Comparison of ENCODE assay signal across 1 cellular context in genomic region chr14:77111021-77111420, GRCh38.
TF ChIP-seq lines count a peak whose summit lies in the region.

No MANE protein-coding gene starts in this region.

TF ChIP-seq in WTC11, 78 proteins besides CTCF, POLR2A, EP300 and RAD21 (continued from another document):
- TF ChIP-seq HMGXB4 (CRISPR knock-in tag; IDR thresholded peaks at IDR 0.05) (no peak), NR2C2 (CRISPR knock-in tag; IDR thresholded peaks at IDR 0.05) (no peak), SOX15 (CRISPR knock-in tag; IDR thresholded peaks at IDR 0.05) (no peak), HMGA2 (CRISPR knock-in tag; IDR thresholded peaks at IDR 0.05) (peak; percentile 38; the same call in 1 of the 2 replicates), ATF3 (CRISPR knock-in tag; conservative IDR thresholded peaks at IDR 0.05) (no peak), ETV6 (CRISPR knock-in tag; IDR thresholded peaks at IDR 0.05) (peak; percentile 84), ZNF416 (CRISPR knock-in tag; IDR thresholded peaks at IDR 0.05) (no peak), ZNF425 (CRISPR knock-in tag; conservative IDR thresholded peaks at IDR 0.05) (no peak), TEAD1 (CRISPR knock-in tag; IDR thresholded peaks at IDR 0.05) (peak; percentile 42; the same call in 1 of the 2 replicates)
- TF ChIP-seq, protein P1, sequence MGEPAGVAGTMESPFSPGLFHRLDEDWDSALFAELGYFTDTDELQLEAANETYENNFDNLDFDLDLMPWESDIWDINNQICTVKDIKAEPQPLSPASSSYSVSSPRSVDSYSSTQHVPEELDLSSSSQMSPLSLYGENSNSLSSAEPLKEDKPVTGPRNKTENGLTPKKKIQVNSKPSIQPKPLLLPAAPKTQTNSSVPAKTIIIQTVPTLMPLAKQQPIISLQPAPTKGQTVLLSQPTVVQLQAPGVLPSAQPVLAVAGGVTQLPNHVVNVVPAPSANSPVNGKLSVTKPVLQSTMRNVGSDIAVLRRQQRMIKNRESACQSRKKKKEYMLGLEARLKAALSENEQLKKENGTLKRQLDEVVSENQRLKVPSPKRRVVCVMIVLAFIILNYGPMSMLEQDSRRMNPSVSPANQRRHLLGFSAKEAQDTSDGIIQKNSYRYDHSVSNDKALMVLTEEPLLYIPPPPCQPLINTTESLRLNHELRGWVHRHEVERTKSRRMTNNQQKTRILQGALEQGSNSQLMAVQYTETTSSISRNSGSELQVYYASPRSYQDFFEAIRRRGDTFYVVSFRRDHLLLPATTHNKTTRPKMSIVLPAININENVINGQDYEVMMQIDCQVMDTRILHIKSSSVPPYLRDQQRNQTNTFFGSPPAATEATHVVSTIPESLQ (CRISPR knock-in tag; IDR thresholded peaks at IDR 0.05) = no peak
- TF ChIP-seq, protein P2, sequence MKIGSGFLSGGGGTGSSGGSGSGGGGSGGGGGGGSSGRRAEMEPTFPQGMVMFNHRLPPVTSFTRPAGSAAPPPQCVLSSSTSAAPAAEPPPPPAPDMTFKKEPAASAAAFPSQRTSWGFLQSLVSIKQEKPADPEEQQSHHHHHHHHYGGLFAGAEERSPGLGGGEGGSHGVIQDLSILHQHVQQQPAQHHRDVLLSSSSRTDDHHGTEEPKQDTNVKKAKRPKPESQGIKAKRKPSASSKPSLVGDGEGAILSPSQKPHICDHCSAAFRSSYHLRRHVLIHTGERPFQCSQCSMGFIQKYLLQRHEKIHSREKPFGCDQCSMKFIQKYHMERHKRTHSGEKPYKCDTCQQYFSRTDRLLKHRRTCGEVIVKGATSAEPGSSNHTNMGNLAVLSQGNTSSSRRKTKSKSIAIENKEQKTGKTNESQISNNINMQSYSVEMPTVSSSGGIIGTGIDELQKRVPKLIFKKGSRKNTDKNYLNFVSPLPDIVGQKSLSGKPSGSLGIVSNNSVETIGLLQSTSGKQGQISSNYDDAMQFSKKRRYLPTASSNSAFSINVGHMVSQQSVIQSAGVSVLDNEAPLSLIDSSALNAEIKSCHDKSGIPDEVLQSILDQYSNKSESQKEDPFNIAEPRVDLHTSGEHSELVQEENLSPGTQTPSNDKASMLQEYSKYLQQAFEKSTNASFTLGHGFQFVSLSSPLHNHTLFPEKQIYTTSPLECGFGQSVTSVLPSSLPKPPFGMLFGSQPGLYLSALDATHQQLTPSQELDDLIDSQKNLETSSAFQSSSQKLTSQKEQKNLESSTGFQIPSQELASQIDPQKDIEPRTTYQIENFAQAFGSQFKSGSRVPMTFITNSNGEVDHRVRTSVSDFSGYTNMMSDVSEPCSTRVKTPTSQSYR (CRISPR knock-in tag; IDR thresholded peaks at IDR 0.05) = no peak
